4 cellular contexts compared by ENCODE assay signal in the genomic region with DNA sequence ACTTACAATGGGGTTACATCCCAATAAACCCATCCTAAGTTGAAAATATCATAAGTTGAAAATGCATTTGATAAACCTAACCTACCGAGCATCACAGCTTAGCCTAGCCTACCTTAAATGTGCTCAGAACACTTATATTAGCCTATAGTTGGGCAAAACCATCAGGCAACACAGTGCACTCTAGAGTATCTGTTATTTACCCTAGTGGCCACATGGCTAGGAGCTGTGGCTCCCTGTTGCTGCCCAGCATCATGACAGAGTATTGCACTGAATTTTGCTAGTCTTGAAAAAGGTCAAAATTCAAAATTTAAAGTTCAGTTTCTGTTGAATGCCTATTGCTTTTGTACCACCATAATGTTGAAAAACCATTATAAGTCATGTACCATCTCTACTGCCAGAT.
TF ChIP-seq lines count a peak whose summit lies in the region.

No MANE protein-coding gene starts in this region.

TF ChIP-seq in GM23338, 12 proteins besides CTCF, POLR2A, EP300 and RAD21 (continues in another document):
- TF ChIP-seq, protein P1, sequence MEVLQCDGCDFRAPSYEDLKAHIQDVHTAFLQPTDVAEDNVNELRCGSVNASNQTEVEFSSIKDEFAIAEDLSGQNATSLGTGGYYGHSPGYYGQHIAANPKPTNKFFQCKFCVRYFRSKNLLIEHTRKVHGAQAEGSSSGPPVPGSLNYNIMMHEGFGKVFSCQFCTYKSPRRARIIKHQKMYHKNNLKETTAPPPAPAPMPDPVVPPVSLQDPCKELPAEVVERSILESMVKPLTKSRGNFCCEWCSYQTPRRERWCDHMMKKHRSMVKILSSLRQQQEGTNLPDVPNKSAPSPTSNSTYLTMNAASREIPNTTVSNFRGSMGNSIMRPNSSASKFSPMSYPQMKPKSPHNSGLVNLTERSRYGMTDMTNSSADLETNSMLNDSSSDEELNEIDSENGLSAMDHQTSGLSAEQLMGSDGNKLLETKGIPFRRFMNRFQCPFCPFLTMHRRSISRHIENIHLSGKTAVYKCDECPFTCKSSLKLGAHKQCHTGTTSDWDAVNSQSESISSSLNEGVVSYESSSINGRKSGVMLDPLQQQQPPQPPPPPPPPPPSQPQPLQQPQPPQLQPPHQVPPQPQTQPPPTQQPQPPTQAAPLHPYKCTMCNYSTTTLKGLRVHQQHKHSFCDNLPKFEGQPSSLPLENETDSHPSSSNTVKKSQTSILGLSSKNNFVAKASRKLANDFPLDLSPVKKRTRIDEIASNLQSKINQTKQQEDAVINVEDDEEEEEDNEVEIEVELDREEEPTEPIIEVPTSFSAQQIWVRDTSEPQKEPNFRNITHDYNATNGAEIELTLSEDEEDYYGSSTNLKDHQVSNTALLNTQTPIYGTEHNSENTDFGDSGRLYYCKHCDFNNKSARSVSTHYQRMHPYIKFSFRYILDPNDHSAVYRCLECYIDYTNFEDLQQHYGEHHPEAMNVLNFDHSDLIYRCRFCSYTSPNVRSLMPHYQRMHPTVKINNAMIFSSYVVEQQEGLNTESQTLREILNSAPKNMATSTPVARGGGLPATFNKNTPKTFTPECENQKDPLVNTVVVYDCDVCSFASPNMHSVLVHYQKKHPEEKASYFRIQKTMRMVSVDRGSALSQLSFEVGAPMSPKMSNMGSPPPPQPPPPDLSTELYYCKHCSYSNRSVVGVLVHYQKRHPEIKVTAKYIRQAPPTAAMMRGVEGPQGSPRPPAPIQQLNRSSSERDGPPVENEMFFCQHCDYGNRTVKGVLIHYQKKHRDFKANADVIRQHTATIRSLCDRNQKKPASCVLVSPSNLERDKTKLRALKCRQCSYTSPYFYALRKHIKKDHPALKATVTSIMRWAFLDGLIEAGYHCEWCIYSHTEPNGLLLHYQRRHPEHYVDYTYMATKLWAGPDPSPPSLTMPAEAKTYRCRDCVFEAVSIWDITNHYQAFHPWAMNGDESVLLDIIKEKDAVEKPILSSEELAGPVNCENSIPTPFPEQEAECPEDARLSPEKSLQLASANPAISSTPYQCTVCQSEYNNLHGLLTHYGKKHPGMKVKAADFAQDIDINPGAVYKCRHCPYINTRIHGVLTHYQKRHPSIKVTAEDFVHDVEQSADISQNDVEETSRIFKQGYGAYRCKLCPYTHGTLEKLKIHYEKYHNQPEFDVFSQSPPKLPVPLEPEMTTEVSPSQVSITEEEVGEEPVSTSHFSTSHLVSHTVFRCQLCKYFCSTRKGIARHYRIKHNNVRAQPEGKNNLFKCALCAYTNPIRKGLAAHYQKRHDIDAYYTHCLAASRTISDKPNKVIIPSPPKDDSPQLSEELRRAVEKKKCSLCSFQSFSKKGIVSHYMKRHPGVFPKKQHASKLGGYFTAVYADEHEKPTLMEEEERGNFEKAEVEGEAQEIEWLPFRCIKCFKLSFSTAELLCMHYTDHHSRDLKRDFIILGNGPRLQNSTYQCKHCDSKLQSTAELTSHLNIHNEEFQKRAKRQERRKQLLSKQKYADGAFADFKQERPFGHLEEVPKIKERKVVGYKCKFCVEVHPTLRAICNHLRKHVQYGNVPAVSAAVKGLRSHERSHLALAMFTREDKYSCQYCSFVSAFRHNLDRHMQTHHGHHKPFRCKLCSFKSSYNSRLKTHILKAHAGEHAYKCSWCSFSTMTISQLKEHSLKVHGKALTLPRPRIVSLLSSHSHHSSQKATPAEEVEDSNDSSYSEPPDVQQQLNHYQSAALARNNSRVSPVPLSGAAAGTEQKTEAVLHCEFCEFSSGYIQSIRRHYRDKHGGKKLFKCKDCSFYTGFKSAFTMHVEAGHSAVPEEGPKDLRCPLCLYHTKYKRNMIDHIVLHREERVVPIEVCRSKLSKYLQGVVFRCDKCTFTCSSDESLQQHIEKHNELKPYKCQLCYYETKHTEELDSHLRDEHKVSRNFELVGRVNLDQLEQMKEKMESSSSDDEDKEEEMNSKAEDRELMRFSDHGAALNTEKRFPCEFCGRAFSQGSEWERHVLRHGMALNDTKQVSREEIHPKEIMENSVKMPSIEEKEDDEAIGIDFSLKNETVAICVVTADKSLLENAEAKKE (CRISPR knock-in tag; IDR thresholded peaks at IDR 0.05) = no peak

TF ChIP-seq in WTC11, 78 proteins besides CTCF, POLR2A, EP300 and RAD21:
- TF ChIP-seq, protein P2, sequence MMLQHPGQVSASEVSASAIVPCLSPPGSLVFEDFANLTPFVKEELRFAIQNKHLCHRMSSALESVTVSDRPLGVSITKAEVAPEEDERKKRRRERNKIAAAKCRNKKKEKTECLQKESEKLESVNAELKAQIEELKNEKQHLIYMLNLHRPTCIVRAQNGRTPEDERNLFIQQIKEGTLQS (CRISPR knock-in tag; conservative IDR thresholded peaks at IDR 0.05) = no peak
- TF ChIP-seq ZBTB21 (CRISPR knock-in tag; IDR thresholded peaks at IDR 0.05; ENCODE audit: borderline replicate concordance) = no peak
- no peak for TF ChIP-seq TEAD1 (CRISPR knock-in tag; IDR thresholded peaks at IDR 0.05)
- no peak for TF ChIP-seq MYBL2 (CRISPR knock-in tag; IDR thresholded peaks at IDR 0.05)
- TF ChIP-seq EMX1 (CRISPR knock-in tag; IDR thresholded peaks at IDR 0.05) = no peak
TF ChIP-seq in WTC11: peak in this region for 0.

TF ChIP-seq in K562, 482 proteins besides CTCF, POLR2A, EP300 and RAD21 (continued from another document):
- no peak for TF ChIP-seq BRF1 (IDR thresholded peaks at IDR 0.05; ENCODE audit: borderline replicate concordance, extremely low read depth, insufficient read length)
- no peak for TF ChIP-seq ZC3H8 (IDR thresholded peaks at IDR 0.05)
- TF ChIP-seq SUPT5H (IDR thresholded peaks at IDR 0.05) = no peak
- no peak for TF ChIP-seq SETDB1 (IDR thresholded peaks at IDR 0.05; ENCODE audit: low read length)
- no peak for TF ChIP-seq SIX5 (IDR thresholded peaks at IDR 0.05; ENCODE audit: borderline replicate concordance in 1 of 2, insufficient read depth in 1 of 2, low read depth in 1 of 2, low read length in 2 of 2)
- TF ChIP-seq ETV1 (tag; conservative IDR thresholded peaks at IDR 0.05; ENCODE audit: low read depth) = no peak
- TF ChIP-seq, protein P3, sequence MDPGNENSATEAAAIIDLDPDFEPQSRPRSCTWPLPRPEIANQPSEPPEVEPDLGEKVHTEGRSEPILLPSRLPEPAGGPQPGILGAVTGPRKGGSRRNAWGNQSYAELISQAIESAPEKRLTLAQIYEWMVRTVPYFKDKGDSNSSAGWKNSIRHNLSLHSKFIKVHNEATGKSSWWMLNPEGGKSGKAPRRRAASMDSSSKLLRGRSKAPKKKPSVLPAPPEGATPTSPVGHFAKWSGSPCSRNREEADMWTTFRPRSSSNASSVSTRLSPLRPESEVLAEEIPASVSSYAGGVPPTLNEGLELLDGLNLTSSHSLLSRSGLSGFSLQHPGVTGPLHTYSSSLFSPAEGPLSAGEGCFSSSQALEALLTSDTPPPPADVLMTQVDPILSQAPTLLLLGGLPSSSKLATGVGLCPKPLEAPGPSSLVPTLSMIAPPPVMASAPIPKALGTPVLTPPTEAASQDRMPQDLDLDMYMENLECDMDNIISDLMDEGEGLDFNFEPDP (CRISPR knock-in tag; IDR thresholded peaks at IDR 0.05) = no peak
- no peak for TF ChIP-seq TCF7 (IDR thresholded peaks at IDR 0.05; ENCODE audit: borderline replicate concordance)
- no peak for TF ChIP-seq THRAP3 (IDR thresholded peaks at IDR 0.05; ENCODE audit: borderline replicate concordance)
- TF ChIP-seq SMARCC2 (IDR thresholded peaks at IDR 0.05; ENCODE audit: low read depth) = no peak
- no peak for TF ChIP-seq ZNF239 (CRISPR knock-in tag; IDR thresholded peaks at IDR 0.05)
- no peak for TF ChIP-seq MXI1 (IDR thresholded peaks at IDR 0.05; ENCODE audit: low read depth, low read length)
- TF ChIP-seq SLC30A9 (CRISPR knock-in tag; IDR thresholded peaks at IDR 0.05) = no peak
- no peak for TF ChIP-seq RUNX1 (IDR thresholded peaks at IDR 0.05; ENCODE audit: low read depth)
- TF ChIP-seq SMARCA5 (IDR thresholded peaks at IDR 0.05) = no peak
- TF ChIP-seq SRSF3 (IDR thresholded peaks at IDR 0.05; ENCODE audit: insufficient read depth, low read length) = no peak
- no peak for TF ChIP-seq POLR3G (IDR thresholded peaks at IDR 0.05; ENCODE audit: extremely low read depth, insufficient read length, insufficient replicate concordance)
- no peak for TF ChIP-seq ZFP1 (CRISPR knock-in tag; IDR thresholded peaks at IDR 0.05)
- no peak for TF ChIP-seq ZNF785 (CRISPR knock-in tag; IDR thresholded peaks at IDR 0.05)

TF ChIP-seq in GM12891, 5 proteins besides CTCF, POLR2A, EP300 and RAD21 (continued from another document):
- no peak for TF ChIP-seq POU2F2 (IDR thresholded peaks at IDR 0.05; ENCODE audit: low read depth, low read length)
- TF ChIP-seq PAX5 (IDR thresholded peaks at IDR 0.05; ENCODE audit: insufficient read depth, low read length, severe bottlenecking) = no peak
- TF ChIP-seq TAF1 (IDR thresholded peaks at IDR 0.05; ENCODE audit: low read depth, low read length) = no peak
- no peak for TF ChIP-seq POLR2AphosphoS5 (IDR thresholded peaks at IDR 0.05; ENCODE audit: low read depth, low read length)
